In the genomic region with DNA sequence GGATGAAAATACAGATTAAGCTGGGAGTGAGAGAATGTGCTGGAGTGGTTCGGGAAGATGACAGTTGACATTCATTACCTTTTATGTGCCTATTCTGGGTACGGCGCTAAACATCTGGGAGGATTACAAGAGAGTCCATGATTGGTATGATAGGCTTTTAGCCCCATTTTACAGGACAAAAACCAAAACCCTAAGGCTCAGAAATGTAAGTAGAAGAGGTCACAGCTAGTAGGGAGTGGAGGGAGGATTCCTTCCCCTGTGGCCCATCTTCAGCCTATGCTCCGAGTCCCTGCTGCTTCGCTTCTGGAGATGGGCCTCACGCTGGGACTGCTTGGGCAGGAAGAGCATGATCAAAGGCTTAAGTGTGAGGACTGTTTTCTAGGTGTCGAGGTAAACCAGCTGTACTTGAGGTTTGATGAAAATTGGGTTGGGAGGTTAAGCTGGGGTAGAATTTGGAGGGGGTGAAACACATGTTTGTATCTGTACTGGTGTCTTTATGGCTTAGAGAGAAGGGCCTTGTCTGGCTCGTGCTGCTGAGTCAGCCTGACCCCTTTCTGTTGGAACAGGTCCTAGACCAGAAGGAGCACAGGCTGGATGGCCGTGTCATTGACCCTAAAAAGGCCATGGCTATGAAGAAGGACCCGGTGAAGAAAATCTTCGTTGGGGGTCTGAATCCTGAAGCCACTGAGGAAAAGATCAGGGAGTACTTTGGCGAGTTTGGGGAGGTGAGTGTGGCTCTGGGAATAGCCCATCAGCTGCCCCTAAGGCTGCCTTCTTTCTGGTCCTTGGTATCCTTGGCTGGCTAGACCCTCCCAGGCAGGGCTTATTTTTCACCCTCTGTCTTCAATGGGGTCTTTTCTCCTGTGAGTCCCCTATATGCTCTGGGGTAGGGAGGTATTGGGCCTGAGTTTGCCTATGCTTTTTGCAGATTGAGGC, we compare ENCODE assay signal across 8 cellular contexts. TPM values are rescaled to one million over a fixed set of nuclear protein-coding genes. Genes with fewer than 3 reads are reported as not detected.
DNase-seq lines count a peak whose midpoint lies in the region; ATAC-seq and TF ChIP-seq lines count a peak whose summit lies in the region.

No MANE protein-coding gene starts in this region.

- peak overlapping the region; percentile 91 for H3K4me3 ChIP-seq in NB4 (ENCODE audit: low read depth, low read length)

- no peak for ATAC-seq in CD4-positive, alpha-beta T cell (ENCODE audit: poor library complexity)
- ATAC-seq in effector memory CD8-positive, alpha-beta T cell (replicated peaks), result peak; percentile 16
- ATAC-seq in HG03469 (IDR thresholded peaks at IDR 0.05; ENCODE audit: unreplicated experiment), result no peak
- no peak for ATAC-seq in GM18867 (IDR thresholded peaks at IDR 0.05; ENCODE audit: unreplicated experiment)

- peak overlapping the region; percentile 9 for H3K27ac ChIP-seq in CD4-positive, alpha-beta T cell (ENCODE audit: low read depth, low read length)

- no peaks in the 10 kb centered on the region for H3K27me3 ChIP-seq in CD4-positive, alpha-beta T cell (ENCODE audit: control insufficient read depth, insufficient read depth, low read length)

- no peaks in the 10 kb centered on the region for H3K9me3 Mint-ChIP-seq in CD4-positive, alpha-beta T cell
- no peaks in the 10 kb centered on the region for H3K9me3 Mint-ChIP-seq in effector memory CD8-positive, alpha-beta T cell
- no peaks in the 10 kb centered on the region for H3K9me3 Mint-ChIP-seq in nephron progenitor cell

- H3K4me3 Mint-ChIP-seq in CD4-positive, alpha-beta T cell, result peak overlapping the region; percentile 85
- peak overlapping the region; percentile 93 to 98 for H3K4me3 Mint-ChIP-seq in effector memory CD8-positive, alpha-beta T cell
- H3K4me3 Mint-ChIP-seq in nephron progenitor cell, result peak overlapping the region; percentile 86

- peak overlapping the region; percentile 83 for H3K27ac Mint-ChIP-seq in CD4-positive, alpha-beta T cell
- H3K27ac Mint-ChIP-seq in effector memory CD8-positive, alpha-beta T cell, result peak overlapping the region; percentile 52 to 89
- H3K27ac Mint-ChIP-seq in nephron progenitor cell, result peak overlapping the region; percentile 89

- peaks cover 47% of the 10 kb centered on the region for H3K4me1 Mint-ChIP-seq in CD4-positive, alpha-beta T cell (ENCODE audit: low read depth)
- H3K4me1 Mint-ChIP-seq in effector memory CD8-positive, alpha-beta T cell (ENCODE audit: low read depth in 2 of 2), result peaks cover 28 to 54% of the 10 kb centered on the region in 2 donors
- H3K4me1 Mint-ChIP-seq in nephron progenitor cell, result peaks cover 36% of the 10 kb centered on the region

- TF ChIP-seq POLR2A in NB4 (IDR thresholded peaks at IDR 0.05; ENCODE audit: extremely low read depth, insufficient read length), result no peak

- H3K9me3 ChIP-seq in CD4-positive, alpha-beta T cell (ENCODE audit: control insufficient read depth, low read length), result no peaks in the 10 kb centered on the region

- CTCF ChIA-PET in CD4-positive, alpha-beta T cell (lab: Charles Lee), result interaction anchor here (1.8 kb wide), 1 partner anchor 60 kb away, joined by 6 read pairs; no protein-coding TSS in a partner anchor

- TF ChIP-seq CTCF in CD4-positive, alpha-beta T cell (IDR thresholded peaks at IDR 0.05), result no peak
- TF ChIP-seq CTCF in NB4 (IDR thresholded peaks at IDR 0.05; ENCODE audit: low read depth, low read length) (no peak), nephron progenitor cell (IDR thresholded peaks at IDR 0.05) (no peak)

- peak in 1 of 10 experiments; percentile 25 for DNase-seq in CD4-positive, alpha-beta T cell
- DNase-seq in NB4 (ENCODE audit: low read depth) (no peak), nephron progenitor cell (no peak), posterior vena cava (ENCODE audit: low spot score) (no peak)
- DNase-seq in effector memory CD8-positive, alpha-beta T cell, result peak in 2 of 3 experiments; percentile 14 to 21
- no peak for DNase-seq in stimulated activated CD4-positive, alpha-beta T cell treated with anti-CD3 and anti-CD28 coated beads, Interleukin-2, amount 100 ng/mL, for 24 hours

- H3K36me3 Mint-ChIP-seq in CD4-positive, alpha-beta T cell (ENCODE audit: low read depth), result peaks cover 67% of the 10 kb centered on the region
- H3K36me3 Mint-ChIP-seq in effector memory CD8-positive, alpha-beta T cell (ENCODE audit: insufficient read depth), result peaks cover 67% of the 10 kb centered on the region
- H3K36me3 Mint-ChIP-seq in nephron progenitor cell (ENCODE audit: low read depth), result peaks cover 61% of the 10 kb centered on the region

- H3K27me3 Mint-ChIP-seq in CD4-positive, alpha-beta T cell, result peaks cover 4% of the 10 kb centered on the region
- no peaks in the 10 kb centered on the region for H3K27me3 Mint-ChIP-seq in effector memory CD8-positive, alpha-beta T cell
- peaks cover 3% of the 10 kb centered on the region for H3K27me3 Mint-ChIP-seq in nephron progenitor cell (ENCODE audit: low read depth, poor library complexity)

- POLR2A ChIA-PET in CD4-positive, alpha-beta T cell (lab: Charles Lee), result interaction anchor here (0.6 to 1.8 kb wide), 6 partner anchors 8 to 1353 kb away, joined by 3 to 4 read pairs (median 3); a partner anchor contains a TSS

- intact Hi-C loops in CD4-positive, alpha-beta T cell (cut with DNase I, micrococcal nuclease), result loop anchor here in 1 of 2 experiments (2.0 to 10.0 kb wide), 2 partner anchors 54 to 1562 kb away; a partner anchor contains a TSS
- intact Hi-C loops in posterior vena cava (cut with DNase I), result no loop called here

RNA-seq across cellular contexts. Expression of a gene that starts 2.1 kb away (rescaled TPM):
- total RNA-seq in CD4-positive, alpha-beta T cell, result 10 to 100 TPM; 63.6 to 68.9 TPM
- 100 to 1,000 TPM in 1 of 2 donors, 10 to 100 TPM in 1; 97.0 to 133 TPM for total RNA-seq in posterior vena cava

RNA-seq across cellular contexts. Expression of a gene that starts 19.3 kb away (rescaled TPM):
- total RNA-seq in CD4-positive, alpha-beta T cell, result not detected
- not detected for total RNA-seq in posterior vena cava

RNA-seq across cellular contexts. Expression of a gene that starts 26.2 kb away (rescaled TPM):
- 10 to 100 TPM; 90.9 to 92.8 TPM for total RNA-seq in CD4-positive, alpha-beta T cell
- 10 to 100 TPM; 54.0 to 68.6 TPM for total RNA-seq in posterior vena cava

RNA-seq across cellular contexts. Expression of a gene that starts 52.7 kb away (rescaled TPM):
- 10 to 100 TPM; 42.2 to 44.5 TPM for total RNA-seq in CD4-positive, alpha-beta T cell
- total RNA-seq in posterior vena cava, result 10 to 100 TPM; 73.9 to 87.3 TPM

Comparison
In these comparisons a context has a peak if more than half of its experiments do, and no peak if none do; other contexts are left out.
1. DNase-seq: peak in effector memory CD8-positive, alpha-beta T cell (2 of 3); none in NB4 (single experiment), nephron progenitor cell (single experiment), posterior vena cava (single experiment) and stimulated activated CD4-positive, alpha-beta T cell treated with anti-CD3 and anti-CD28 coated beads, Interleukin-2, amount 100 ng/mL, for 24 hours (0 of 2).
2. Peak in every context shown above with its lines, with median percentiles within 50 percentile points of each other: H3K27ac Mint-ChIP-seq and H3K4me3 Mint-ChIP-seq.